12 cellular contexts compared by ENCODE assay signal in genomic region chr17:8681175-8681949, GRCh38. TPM values are rescaled to one million over a fixed set of nuclear protein-coding genes. Genes with fewer than 3 reads are reported as not detected.
DNase-seq lines count a peak whose midpoint lies in the region; TF ChIP-seq lines count a peak whose summit lies in the region.
"Had no signal": no experiment of that assay in that cellular context is flagged by ENCODE, and none has a peak within 500 bp of the region (broad histone marks: within the 10 kb centered on the region; RNA-seq: fewer than 3 reads in every experiment).

No MANE protein-coding gene starts in this region.

- no peaks in the 10 kb centered on the region for H3K4me1 Mint-ChIP-seq in activated CD4-positive, alpha-beta T cell treated with anti-CD3 and anti-CD28 coated beads, Interleukin-2, amount 10 ng/mL, durations not matched to agents 7 days and 5 days
- H3K4me1 Mint-ChIP-seq: activated CD4-positive, alpha-beta memory T cell treated with anti-CD3 and anti-CD28 coated beads, Interleukin-2, amount 10 ng/mL, durations not matched to agents 7 days and 5 days; activated naive CD4-positive, alpha-beta T cell treated with anti-CD3 and anti-CD28 coated beads, Interleukin-2, amount 50 U/mL, for 24 hours had no signal

- no peaks in the 10 kb centered on the region for H3K27me3 ChIP-seq in osteoblast (ENCODE audit: insufficient read depth, low read length)
- H3K27me3 ChIP-seq: BLaER1 had no signal

- no peaks in the 10 kb centered on the region for H3K36me3 Mint-ChIP-seq in activated CD4-positive, alpha-beta T cell treated with anti-CD3 and anti-CD28 coated beads, Interleukin-2, amount 10 ng/mL, durations not matched to agents 7 days and 5 days (ENCODE audit: low read depth)
- H3K36me3 Mint-ChIP-seq: activated naive CD4-positive, alpha-beta T cell treated with anti-CD3 and anti-CD28 coated beads, Interleukin-2, amount 50 U/mL, for 24 hours had no signal

- peak overlapping the region; percentile 62 for H2AFZ ChIP-seq in osteoblast (ENCODE audit: low read length)

- no peaks in the 10 kb centered on the region for H3K9me3 Mint-ChIP-seq in activated CD4-positive, alpha-beta T cell treated with anti-CD3 and anti-CD28 coated beads, Interleukin-2, amount 10 ng/mL, durations not matched to agents 7 days and 5 days
- H3K9me3 Mint-ChIP-seq: activated CD4-positive, alpha-beta memory T cell treated with anti-CD3 and anti-CD28 coated beads, Interleukin-2, amount 10 ng/mL, durations not matched to agents 7 days and 5 days; activated naive CD4-positive, alpha-beta T cell treated with anti-CD3 and anti-CD28 coated beads, Interleukin-2, amount 50 U/mL, for 24 hours had no signal

- H3K27ac ChIP-seq in osteoblast (ENCODE audit: low read depth, low read length) = peak overlapping the region; percentile 58
- H3K27ac ChIP-seq: BLaER1, epithelial cell of prostate had no signal

- H3K27ac Mint-ChIP-seq in activated CD4-positive, alpha-beta T cell treated with anti-CD3 and anti-CD28 coated beads, Interleukin-2, amount 10 ng/mL, durations not matched to agents 7 days and 5 days = no peak overlapping the region
- H3K27ac Mint-ChIP-seq: activated CD4-positive, alpha-beta memory T cell treated with anti-CD3 and anti-CD28 coated beads, Interleukin-2, amount 10 ng/mL, durations not matched to agents 7 days and 5 days; activated naive CD4-positive, alpha-beta T cell treated with anti-CD3 and anti-CD28 coated beads, Interleukin-2, amount 50 U/mL, for 24 hours had no signal

- no peaks in the 10 kb centered on the region for H3K36me3 ChIP-seq in osteoblast (ENCODE audit: insufficient read depth, low read length)
- H3K36me3 ChIP-seq: BLaER1 had no signal

- in situ Hi-C loops in SK-MEL-5 (cut with HindIII; ENCODE audit: low pct_unique_long_range_greater_than_20kb, low sequenced_read_pairs) = no loop called here

- H3K79me2 ChIP-seq in osteoblast (ENCODE audit: insufficient read depth, low read length) = no peaks in the 10 kb centered on the region

- POLR2A ChIA-PET in activated CD4-positive, alpha-beta T cell treated with anti-CD3 and anti-CD28 coated beads, Interleukin-2, amount 10 ng/mL, durations not matched to agents 7 days and 5 days (lab: Charles Lee) = no interaction called here

- no peaks in the 10 kb centered on the region for H3K9me3 ChIP-seq in osteoblast (ENCODE audit: low read depth, low read length)

- TF ChIP-seq CTCF in fibroblast of pulmonary artery (IDR thresholded peaks at IDR 0.05; ENCODE audit: low read length, missing control alignments) = no peak
- no peak for TF ChIP-seq CTCF in osteoblast (IDR thresholded peaks at IDR 0.05; ENCODE audit: extremely low read depth, low read depth, low read length)

- peaks cover 11% of the 10 kb centered on the region for H3K27me3 Mint-ChIP-seq in activated CD4-positive, alpha-beta T cell treated with anti-CD3 and anti-CD28 coated beads, Interleukin-2, amount 10 ng/mL, durations not matched to agents 7 days and 5 days

- H3K4me3 Mint-ChIP-seq in activated CD4-positive, alpha-beta T cell treated with anti-CD3 and anti-CD28 coated beads, Interleukin-2, amount 10 ng/mL, durations not matched to agents 7 days and 5 days = no peak overlapping the region
- H3K4me3 Mint-ChIP-seq: activated CD4-positive, alpha-beta memory T cell treated with anti-CD3 and anti-CD28 coated beads, Interleukin-2, amount 10 ng/mL, durations not matched to agents 7 days and 5 days; activated naive CD4-positive, alpha-beta T cell treated with anti-CD3 and anti-CD28 coated beads, Interleukin-2, amount 50 U/mL, for 24 hours had no signal

- peaks cover 15% of the 10 kb centered on the region for H3K4me1 ChIP-seq in osteoblast (ENCODE audit: insufficient read depth, low read length)
- H3K4me1 ChIP-seq: BLaER1 had no signal

- H3K4me2 ChIP-seq in osteoblast (ENCODE audit: insufficient read depth, low read length) = peak overlapping the region; percentile 79
- H3K4me2 ChIP-seq: BLaER1 had no signal

- CTCF ChIA-PET in activated CD4-positive, alpha-beta T cell treated with anti-CD3 and anti-CD28 coated beads, Interleukin-2, amount 10 ng/mL, durations not matched to agents 7 days and 5 days (lab: Charles Lee) = no interaction called here

- H3K4me3 ChIP-seq in fibroblast of pulmonary artery (replicated peaks; ENCODE audit: low read depth, low read length) (peak overlapping the region; percentile 18), osteoblast (ENCODE audit: insufficient read depth, low read length) (peak overlapping the region; percentile 16)
- H3K4me3 ChIP-seq: BLaER1 had no signal

- no peaks in the 10 kb centered on the region for H4K20me1 ChIP-seq in osteoblast (ENCODE audit: insufficient read depth, low read length)
- H4K20me1 ChIP-seq: BLaER1 had no signal

- DNase-seq in AG08395 (ENCODE audit: low spot score) (peak; percentile 71), SK-MEL-5 (ENCODE audit: low read depth, low spot score) (peak; percentile 96), fibroblast of pulmonary artery (ENCODE audit: low read depth) (peak; percentile 77), osteoblast (ENCODE audit: insufficient read length, low spot score, missing footprints) (no peak), NAMALWA (ENCODE audit: low spot score) (no peak), NCI-H1417 treated with DMSO at 0.1 percent for 48 hours (lab: John Stamatoyannopoulos, UW) (no peak), LoVo (ENCODE audit: low spot score) (no peak)
- DNase-seq in activated CD4-positive, alpha-beta T cell treated with anti-CD3 and anti-CD28 coated beads, Interleukin-2, amount 10 ng/mL, durations not matched to agents 7 days and 5 days = no peak
- DNase-seq: activated CD4-positive, alpha-beta memory T cell treated with anti-CD3 and anti-CD28 coated beads, Interleukin-2, amount 10 ng/mL, durations not matched to agents 7 days and 5 days had no signal

RNA-seq across cellular contexts. Expression of gene MYH10, which starts 50.8 kb away (rescaled TPM):
- 71.6 and 73.4 TPM in 2 replicates for total RNA-seq in SK-MEL-5 (2014; rRNA removed; shearing (Covaris generic))
- polyA plus RNA-seq in SK-MEL-5 (2015; cell fraction: cytosol; rRNA removed) = 86.5 and 123 TPM in 2 replicates
- polyA plus RNA-seq in SK-MEL-5 (2015; cell fraction: nucleus; rRNA removed) = 64.9 and 98.8 TPM in 2 replicates
- 40.9 and 41.5 TPM in 2 replicates for total RNA-seq in osteoblast
- 10 to 100 TPM in 1 of 2 experiments, 1 to 10 TPM in 1; 8.3 to 10.3 TPM for total RNA-seq in activated CD4-positive, alpha-beta T cell treated with anti-CD3 and anti-CD28 coated beads, Interleukin-2, amount 10 ng/mL, durations not matched to agents 7 days and 5 days

Comparison
In these comparisons a context has a peak if more than half of its experiments do, and no peak if none do; other contexts are left out.
1. DNase-seq: peak in AG08395 (single experiment), SK-MEL-5 (single experiment) and fibroblast of pulmonary artery (single experiment); none in osteoblast (single experiment), NAMALWA (single experiment), NCI-H1417 treated with DMSO at 0.1 percent for 48 hours (single experiment), LoVo (single experiment) and activated CD4-positive, alpha-beta T cell treated with anti-CD3 and anti-CD28 coated beads, Interleukin-2, amount 10 ng/mL, durations not matched to agents 7 days and 5 days (single experiment).